ENCODE assay signal across 8 cellular contexts in genomic region chr14:23321572-23322547, GRCh38. TPM values are rescaled to one million over a fixed set of nuclear protein-coding genes. Genes with fewer than 3 reads are reported as not detected.
A peak's percentile ranks its signal among the peaks of the same experiment; 100 is the strongest.
DNase-seq lines count a peak whose midpoint lies in the region; ATAC-seq, FAIRE-seq and TF ChIP-seq lines count a peak whose summit lies in the region.

No MANE protein-coding gene starts in this region.

- no peaks in the 10 kb centered on the region for H3K27me3 ChIP-seq in HUES64 (ENCODE audit: insufficient read depth, low read length)
- H3K27me3 ChIP-seq in bronchial epithelial cell (ENCODE audit: control insufficient read depth, insufficient read depth, low read length): no peaks in the 10 kb centered on the region

- H3K4me3 ChIP-seq in HUES64 (ENCODE audit: low read length) (peak overlapping the region; percentile 99), bronchial epithelial cell (ENCODE audit: low read depth, low read length) (peak overlapping the region; percentile 74)

- H3K27ac ChIP-seq in C4-2B (peak overlapping the region; percentile 87), HUES64 (ENCODE audit: low read depth, low read length) (peak overlapping the region; percentile 97)

- DNase-seq in T1000 (lab: John Stamatoyannopoulos, UW): peak; percentile 19
- DNase-seq in bronchial epithelial cell (ENCODE audit: low read depth): peak; percentile 60
- DNase-seq in kidney glomerular epithelial cell (lab: John Stamatoyannopoulos, UW): peak; percentile 50
- peak; percentile 44 for DNase-seq in stimulated activated CD4-positive, alpha-beta T cell treated with anti-CD3 and anti-CD28 coated beads, Interleukin-2, amount 100 ng/mL, for 4 hours (ENCODE audit: low read depth)
- no peak for DNase-seq in DMS153 treated with DMSO at 0.1 percent for 48 hours (lab: John Stamatoyannopoulos, UW; ENCODE audit: unreplicated experiment)

- H3K36me3 ChIP-seq in HUES64 (ENCODE audit: insufficient read depth, low read length): peaks cover 38% of the 10 kb centered on the region
- peaks cover 12% of the 10 kb centered on the region for H3K36me3 ChIP-seq in bronchial epithelial cell (ENCODE audit: control insufficient read depth, insufficient read depth, low read length)

- H3K9ac ChIP-seq in HUES64 (ENCODE audit: low read depth, low read length): peak overlapping the region; percentile 98

- TF ChIP-seq CTCF in C4-2B (conservative IDR thresholded peaks at IDR 0.05) (no peak), bronchial epithelial cell (IDR thresholded peaks at IDR 0.05; ENCODE audit: insufficient read depth, low read length, severe bottlenecking) (no peak)

- WGBS in HUES64: under 1% methylated on average over 63 of the region's 64 CpGs

- FAIRE-seq in bronchial epithelial cell (lab: Jason Lieb, UNC): no peak

- no peaks in the 10 kb centered on the region for H3K9me3 ChIP-seq in HUES64 (ENCODE audit: insufficient read depth, low read depth, low read length)

- peaks cover 10% of the 10 kb centered on the region for H3K4me1 ChIP-seq in HUES64 (ENCODE audit: insufficient read depth, low read length)

- peak; percentile 4 for ATAC-seq in GM19452 (IDR thresholded peaks at IDR 0.05; ENCODE audit: unreplicated experiment)

RNA-seq across cellular contexts. Expression of gene PABPN1, which starts 0.6 kb away (rescaled TPM):
- polyA plus RNA-seq in HUES64 (2013, experiment 1 of 2): 225 TPM
- 216 TPM for polyA plus RNA-seq in HUES64 (2013, experiment 2 of 2)
- 114 and 134 TPM in 2 replicates for total RNA-seq in bronchial epithelial cell

RNA-seq across cellular contexts. Expression of gene BCL2L2, which starts 15.2 kb away (rescaled TPM):
- 9.1 TPM for polyA plus RNA-seq in HUES64 (2013, experiment 1 of 2)
- 10.4 TPM for polyA plus RNA-seq in HUES64 (2013, experiment 2 of 2)
- 25.0 and 31.7 TPM in 2 replicates for total RNA-seq in bronchial epithelial cell

RNA-seq across cellular contexts. Expression of gene PPP1R3E, which starts 19.2 kb away (rescaled TPM):
- 2.2 TPM for polyA plus RNA-seq in HUES64 (2013, experiment 1 of 2)
- polyA plus RNA-seq in HUES64 (2013, experiment 2 of 2): 3.7 TPM
- total RNA-seq in bronchial epithelial cell: 2.9 and 3.4 TPM in 2 replicates

RNA-seq across cellular contexts. Expression of gene SLC22A17, which starts 30.8 kb away (rescaled TPM):
- polyA plus RNA-seq in HUES64 (2013, experiment 1 of 2): 23.6 TPM
- 28.5 TPM for polyA plus RNA-seq in HUES64 (2013, experiment 2 of 2)
- total RNA-seq in bronchial epithelial cell: 0.79 and 0.90 TPM in 2 replicates

RNA-seq across cellular contexts. Expression of gene HOMEZ, which starts 35.9 kb away (rescaled TPM):
- 8.1 TPM for polyA plus RNA-seq in HUES64 (2013, experiment 1 of 2)
- 11.6 TPM for polyA plus RNA-seq in HUES64 (2013, experiment 2 of 2)
- total RNA-seq in bronchial epithelial cell: 5.0 and 6.3 TPM in 2 replicates
